24 cellular contexts compared by ENCODE assay signal in genomic region chr16:50662306-50662940, GRCh38. TPM values are rescaled to one million over a fixed set of nuclear protein-coding genes. Genes with fewer than 3 reads are reported as not detected.
DNase-seq lines count a peak whose midpoint lies in the region; ATAC-seq, FAIRE-seq and TF ChIP-seq lines count a peak whose summit lies in the region.
"Had no signal": no experiment of that assay in that cellular context is flagged by ENCODE, and none has a peak within 500 bp of the region (broad histone marks: within the 10 kb centered on the region; RNA-seq: fewer than 3 reads in every experiment).

No MANE protein-coding gene starts in this region.

- H3K4me3 Mint-ChIP-seq in activated T-helper 1 cell treated with anti-CD3 and anti-CD28 coated beads, Interleukin-12 subunit alpha, Interleukin-12 subunit beta, Interleukin-2, Interleukin-4 antibody, amounts not matched to agents 30 ng/mL and 10 ng/mL and 1 ng/mL, durations not matched to agents 14 hours and 24 hours and 36 hours = peak overlapping the region; percentile 51
- H3K4me3 Mint-ChIP-seq in stimulated activated effector memory CD8-positive, alpha-beta T cell treated with anti-CD3 and anti-CD28 coated beads, Interleukin-12 subunit alpha, Interleukin-12 subunit beta, amount 100 ng/mL, for 72 hours = no peak overlapping the region
- H3K4me3 Mint-ChIP-seq in activated CD4-positive, alpha-beta memory T cell treated with anti-CD3 and anti-CD28 coated beads, Interleukin-2, amount 10 ng/mL, durations not matched to agents 7 days and 5 days = no peak overlapping the region
- H3K4me3 Mint-ChIP-seq: B cell; CD4-positive, CD25-positive, alpha-beta regulatory T cell; CD8-positive, alpha-beta T cell; GM23338; H9; HFFc6 had no signal

- no peak for TF ChIP-seq POLR2A in GM12891 (IDR thresholded peaks at IDR 0.05; ENCODE audit: low read depth, low read length)

- POLR2A ChIA-PET in activated CD4-positive, alpha-beta memory T cell treated with anti-CD3 and anti-CD28 coated beads, Interleukin-2, amount 10 ng/mL, durations not matched to agents 7 days and 5 days (lab: Charles Lee) = interaction anchor here (0.8 to 1.3 kb wide), 2 partner anchors 23 to 637 kb away, joined by 3 to 5 read pairs; partner anchors contain the start of gene CNEP1R1

- FAIRE-seq in GM12891 (lab: Jason Lieb, UNC) = peak; percentile 54
- FAIRE-seq: A204.1, GM12878, GM18507 had no signal

- no peaks in the 10 kb centered on the region for H3K9me3 Mint-ChIP-seq in activated T-helper 1 cell treated with anti-CD3 and anti-CD28 coated beads, Interleukin-12 subunit alpha, Interleukin-12 subunit beta, Interleukin-2, Interleukin-4 antibody, amounts not matched to agents 30 ng/mL and 10 ng/mL and 1 ng/mL, durations not matched to agents 14 hours and 24 hours and 36 hours
- H3K9me3 Mint-ChIP-seq in stimulated activated effector memory CD8-positive, alpha-beta T cell treated with anti-CD3 and anti-CD28 coated beads, Interleukin-12 subunit alpha, Interleukin-12 subunit beta, amount 100 ng/mL, for 72 hours = no peaks in the 10 kb centered on the region
- peaks cover 5% of the 10 kb centered on the region for H3K9me3 Mint-ChIP-seq in activated CD4-positive, alpha-beta memory T cell treated with anti-CD3 and anti-CD28 coated beads, Interleukin-2, amount 10 ng/mL, durations not matched to agents 7 days and 5 days
- H3K9me3 Mint-ChIP-seq: CD4-positive, CD25-positive, alpha-beta regulatory T cell; CD8-positive, alpha-beta T cell; HFFc6 had no signal

- intact Hi-C loops in activated T-helper 1 cell treated with anti-CD3 and anti-CD28 coated beads, Interleukin-12 subunit alpha, Interleukin-12 subunit beta, Interleukin-2, Interleukin-4 antibody, amounts not matched to agents 30 ng/mL and 10 ng/mL and 1 ng/mL, durations not matched to agents 14 hours and 24 hours and 36 hours (cut with micrococcal nuclease) = no loop called here

- no peak overlapping the region for H3K27ac Mint-ChIP-seq in activated T-helper 1 cell treated with anti-CD3 and anti-CD28 coated beads, Interleukin-12 subunit alpha, Interleukin-12 subunit beta, Interleukin-2, Interleukin-4 antibody, amounts not matched to agents 30 ng/mL and 10 ng/mL and 1 ng/mL, durations not matched to agents 14 hours and 24 hours and 36 hours
- peak overlapping the region; percentile 57 for H3K27ac Mint-ChIP-seq in stimulated activated effector memory CD8-positive, alpha-beta T cell treated with anti-CD3 and anti-CD28 coated beads, Interleukin-12 subunit alpha, Interleukin-12 subunit beta, amount 100 ng/mL, for 72 hours
- H3K27ac Mint-ChIP-seq in activated CD4-positive, alpha-beta memory T cell treated with anti-CD3 and anti-CD28 coated beads, Interleukin-2, amount 10 ng/mL, durations not matched to agents 7 days and 5 days = no peak overlapping the region
- H3K27ac Mint-ChIP-seq: B cell; CD8-positive, alpha-beta T cell; GM23338; H9; HFFc6 had no signal

- H3K36me3 Mint-ChIP-seq in activated T-helper 1 cell treated with anti-CD3 and anti-CD28 coated beads, Interleukin-12 subunit alpha, Interleukin-12 subunit beta, Interleukin-2, Interleukin-4 antibody, amounts not matched to agents 30 ng/mL and 10 ng/mL and 1 ng/mL, durations not matched to agents 14 hours and 24 hours and 36 hours (ENCODE audit: low read depth) = peaks cover 4% of the 10 kb centered on the region
- H3K36me3 Mint-ChIP-seq in stimulated activated effector memory CD8-positive, alpha-beta T cell treated with anti-CD3 and anti-CD28 coated beads, Interleukin-12 subunit alpha, Interleukin-12 subunit beta, amount 100 ng/mL, for 72 hours = peaks cover under 1% of the 10 kb centered on the region
- peaks cover 13% of the 10 kb centered on the region for H3K36me3 Mint-ChIP-seq in activated CD4-positive, alpha-beta memory T cell treated with anti-CD3 and anti-CD28 coated beads, Interleukin-2, amount 10 ng/mL, durations not matched to agents 7 days and 5 days (ENCODE audit: low read depth)

- no peak for ATAC-seq in stimulated activated effector memory CD8-positive, alpha-beta T cell treated with anti-CD3 and anti-CD28 coated beads, Interleukin-12 subunit alpha, Interleukin-12 subunit beta, amount 100 ng/mL, for 72 hours
- ATAC-seq in HG03378 (IDR thresholded peaks at IDR 0.05; ENCODE audit: unreplicated experiment) (no peak), HG03442 (IDR thresholded peaks at IDR 0.05; ENCODE audit: unreplicated experiment) (no peak)
- ATAC-seq: CD8-positive, alpha-beta T cell; GM12878; GM23338; HCT116 had no signal

- CTCF ChIA-PET in activated CD4-positive, alpha-beta memory T cell treated with anti-CD3 and anti-CD28 coated beads, Interleukin-2, amount 10 ng/mL, durations not matched to agents 7 days and 5 days (lab: Charles Lee) = interaction anchor here (1.1 to 17.4 kb wide), 6 partner anchors 9 to 637 kb away, joined by 3 to 288 read pairs (median 4); partner anchors contain the start of genes CNEP1R1 and SNX20

- DNase-seq in SHP77 treated with DMSO at 0.1 percent for 48 hours (lab: John Stamatoyannopoulos, UW) (peak; percentile 1), SHP77 (lab: John Stamatoyannopoulos, UW) (no peak), GM12891 (ENCODE audit: insufficient read length, low spot score) (no peak)
- no peak for DNase-seq in activated T-helper 1 cell treated with anti-CD3 and anti-CD28 coated beads, Interleukin-12 subunit alpha, Interleukin-12 subunit beta, Interleukin-2, Interleukin-4 antibody, amounts not matched to agents 30 ng/mL and 10 ng/mL and 1 ng/mL, durations not matched to agents 14 hours and 24 hours and 36 hours (ENCODE audit: low spot score)
- no peak for DNase-seq in stimulated activated effector memory CD8-positive, alpha-beta T cell treated with anti-CD3 and anti-CD28 coated beads, Interleukin-12 subunit alpha, Interleukin-12 subunit beta, amount 100 ng/mL, for 72 hours (ENCODE audit: low spot score in 2 of 2)
- no peak for DNase-seq in activated CD4-positive, alpha-beta memory T cell treated with anti-CD3 and anti-CD28 coated beads, Interleukin-2, amount 10 ng/mL, durations not matched to agents 7 days and 5 days
- DNase-seq: Caco-2; CD4-positive, CD25-positive, alpha-beta regulatory T cell; CD8-positive, alpha-beta T cell; DMS153; DND-41; GDM1; H9; HFFc6 had no signal

- H3K27me3 Mint-ChIP-seq in activated T-helper 1 cell treated with anti-CD3 and anti-CD28 coated beads, Interleukin-12 subunit alpha, Interleukin-12 subunit beta, Interleukin-2, Interleukin-4 antibody, amounts not matched to agents 30 ng/mL and 10 ng/mL and 1 ng/mL, durations not matched to agents 14 hours and 24 hours and 36 hours (ENCODE audit: insufficient read depth) = no peaks in the 10 kb centered on the region
- H3K27me3 Mint-ChIP-seq in activated CD4-positive, alpha-beta memory T cell treated with anti-CD3 and anti-CD28 coated beads, Interleukin-2, amount 10 ng/mL, durations not matched to agents 7 days and 5 days = no peaks in the 10 kb centered on the region
- H3K27me3 Mint-ChIP-seq: B cell; CD4-positive, CD25-positive, alpha-beta regulatory T cell had no signal

- H3K4me1 Mint-ChIP-seq in activated T-helper 1 cell treated with anti-CD3 and anti-CD28 coated beads, Interleukin-12 subunit alpha, Interleukin-12 subunit beta, Interleukin-2, Interleukin-4 antibody, amounts not matched to agents 30 ng/mL and 10 ng/mL and 1 ng/mL, durations not matched to agents 14 hours and 24 hours and 36 hours (ENCODE audit: low read depth) = peaks cover 26% of the 10 kb centered on the region
- peaks cover 26% of the 10 kb centered on the region for H3K4me1 Mint-ChIP-seq in stimulated activated effector memory CD8-positive, alpha-beta T cell treated with anti-CD3 and anti-CD28 coated beads, Interleukin-12 subunit alpha, Interleukin-12 subunit beta, amount 100 ng/mL, for 72 hours
- peaks cover 33% of the 10 kb centered on the region for H3K4me1 Mint-ChIP-seq in activated CD4-positive, alpha-beta memory T cell treated with anti-CD3 and anti-CD28 coated beads, Interleukin-2, amount 10 ng/mL, durations not matched to agents 7 days and 5 days

TF ChIP-seq in GM12891, 5 proteins besides CTCF, POLR2A, EP300 and RAD21:
- TF ChIP-seq POLR2AphosphoS5 (IDR thresholded peaks at IDR 0.05; ENCODE audit: low read depth, low read length) = no peak
- no peak for TF ChIP-seq PAX5 (IDR thresholded peaks at IDR 0.05; ENCODE audit: insufficient read depth, low read length, severe bottlenecking)
- TF ChIP-seq TAF1 (IDR thresholded peaks at IDR 0.05; ENCODE audit: low read depth, low read length) = no peak
- no peak for TF ChIP-seq SPI1 (IDR thresholded peaks at IDR 0.05; ENCODE audit: low read depth, low read length)
- no peak for TF ChIP-seq POU2F2 (IDR thresholded peaks at IDR 0.05; ENCODE audit: low read depth, low read length)

RNA-seq across cellular contexts. Expression of gene SNX20, which starts 18.7 kb away (rescaled TPM):
- 16.6 TPM for polyA plus RNA-seq in GM12891 (2012; ENCODE audit: low read depth, missing spikeins)
- 34.3 TPM in 2 replicates for total RNA-seq in activated T-helper 1 cell treated with anti-CD3 and anti-CD28 coated beads, Interleukin-12 subunit alpha, Interleukin-12 subunit beta, Interleukin-2, Interleukin-4 antibody, amounts not matched to agents 30 ng/mL and 10 ng/mL and 1 ng/mL, durations not matched to agents 14 hours and 24 hours and 36 hours
- 10 to 100 TPM; 94.7 to 97.7 TPM for total RNA-seq in activated CD4-positive, alpha-beta memory T cell treated with anti-CD3 and anti-CD28 coated beads, Interleukin-2, amount 10 ng/mL, durations not matched to agents 7 days and 5 days
- total RNA-seq: Caco-2, GM23338, H4, H9, HFFc6 had no signal
- polyA plus RNA-seq: AG04450, GM23338 had no signal

RNA-seq across cellular contexts. Expression of gene NOD2, which starts 31.0 kb away (rescaled TPM):
- 9.7 TPM for polyA plus RNA-seq in GM12891 (2012; ENCODE audit: low read depth, missing spikeins)
- total RNA-seq in activated T-helper 1 cell treated with anti-CD3 and anti-CD28 coated beads, Interleukin-12 subunit alpha, Interleukin-12 subunit beta, Interleukin-2, Interleukin-4 antibody, amounts not matched to agents 30 ng/mL and 10 ng/mL and 1 ng/mL, durations not matched to agents 14 hours and 24 hours and 36 hours = 6.7 and 7.3 TPM in 2 replicates
- total RNA-seq in activated CD4-positive, alpha-beta memory T cell treated with anti-CD3 and anti-CD28 coated beads, Interleukin-2, amount 10 ng/mL, durations not matched to agents 7 days and 5 days = 10 to 100 TPM; 20.8 to 24.1 TPM
- total RNA-seq: H4, HFFc6 had no signal
- polyA plus RNA-seq: AG04450 had no signal
